Comparison of ENCODE assay signal across 16 cellular contexts in the genomic region with DNA sequence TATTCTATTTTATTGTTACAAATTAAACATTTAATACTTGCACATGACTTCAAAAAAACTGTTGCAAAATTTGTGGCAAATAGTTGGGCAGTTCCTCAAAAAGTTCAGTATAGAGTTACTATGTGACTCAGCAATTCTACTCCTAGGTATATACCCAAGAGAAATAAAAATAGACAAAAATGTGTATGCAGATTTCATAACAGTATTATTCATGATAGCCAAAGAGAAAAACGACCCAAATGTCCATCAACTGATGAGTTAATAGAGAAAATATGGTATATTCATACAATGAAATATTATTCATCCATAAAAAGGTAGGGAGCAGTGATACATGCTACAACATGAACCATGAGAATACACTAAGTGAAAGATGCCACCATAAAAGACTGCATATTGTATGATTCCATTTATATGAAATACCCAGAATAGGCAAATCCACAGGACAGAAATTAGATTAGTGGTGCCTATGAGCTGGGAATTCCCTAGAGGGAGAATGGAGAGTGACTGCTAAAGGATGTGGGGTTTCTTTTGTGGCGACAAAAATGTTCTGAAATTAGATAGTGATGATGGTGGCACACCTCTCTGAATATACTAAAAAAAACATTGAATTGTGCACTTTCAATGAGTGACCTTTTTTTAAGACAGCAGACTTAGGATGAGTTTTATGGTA. TPM values are rescaled to one million over a fixed set of nuclear protein-coding genes. Genes with fewer than 3 reads are reported as not detected.
DNase-seq lines count a peak whose midpoint lies in the region; ATAC-seq and TF ChIP-seq lines count a peak whose summit lies in the region.
"Had no signal": no experiment of that assay in that cellular context is flagged by ENCODE, and none has a peak within 500 bp of the region (broad histone marks: within the 10 kb centered on the region; RNA-seq: fewer than 3 reads in every experiment).

No MANE protein-coding gene starts in this region.

- no peak for DNase-seq in stimulated activated naive CD8-positive, alpha-beta T cell treated with anti-CD3 and anti-CD28 coated beads, Interleukin-15, amount 100 ng/mL, for 72 hours
- DNase-seq in stimulated activated naive CD8-positive, alpha-beta T cell treated with anti-CD3 and anti-CD28 coated beads, Interleukin-15, Interleukin-2, amounts not matched to agents 100 U/mL and 50 U/mL, for 24 hours, result no peak
- DNase-seq in OCI-M1 (lab: John Stamatoyannopoulos, UW) (peak; percentile 68), chondrocyte (ENCODE audit: low spot score) (no peak), NCI-H1417 (lab: John Stamatoyannopoulos, UW) (no peak), NCI-H2029 (lab: John Stamatoyannopoulos, UW) (no peak)
- no peak for DNase-seq in activated naive CD4-positive, alpha-beta T cell treated with anti-CD3 and anti-CD28 coated beads for 36 hours
- DNase-seq: activated CD4-positive, alpha-beta T cell treated with anti-CD3 and anti-CD28 coated beads for 48 hours; H7; NCI-H146; NCI-H748 treated with DMSO at 0.1 percent for 48 hours; SW 1271 had no signal

- H3K4me3 Mint-ChIP-seq in stimulated activated naive CD8-positive, alpha-beta T cell treated with anti-CD3 and anti-CD28 coated beads, Interleukin-15, amount 100 ng/mL, for 72 hours, result no peak overlapping the region
- no peak overlapping the region for H3K4me3 Mint-ChIP-seq in chondrocyte (ENCODE audit: unreplicated experiment)
- H3K4me3 Mint-ChIP-seq in activated naive CD4-positive, alpha-beta T cell treated with anti-CD3 and anti-CD28 coated beads for 36 hours, result no peak overlapping the region
- H3K4me3 Mint-ChIP-seq: activated T-helper 1 cell treated with anti-CD3 and anti-CD28 coated beads, Interleukin-12 subunit alpha, Interleukin-12 subunit beta, Interleukin-2, Interleukin-4 antibody, amounts not matched to agents 30 ng/mL and 10 ng/mL and 1 ng/mL, durations not matched to agents 14 hours and 24 hours and 36 hours; mesothelial cell of epicardium had no signal

- intact Hi-C loops in activated naive CD4-positive, alpha-beta T cell treated with anti-CD3 and anti-CD28 coated beads for 36 hours (cut with micrococcal nuclease), result no loop called here

- peaks cover 2% of the 10 kb centered on the region for H3K36me3 Mint-ChIP-seq in chondrocyte (ENCODE audit: low read depth)
- H3K36me3 Mint-ChIP-seq in activated naive CD4-positive, alpha-beta T cell treated with anti-CD3 and anti-CD28 coated beads for 36 hours (ENCODE audit: low read depth), result peaks cover 2% of the 10 kb centered on the region
- H3K36me3 Mint-ChIP-seq: mesothelial cell of epicardium had no signal

- H3K9me3 Mint-ChIP-seq in stimulated activated naive CD8-positive, alpha-beta T cell treated with anti-CD3 and anti-CD28 coated beads, Interleukin-15, amount 100 ng/mL, for 72 hours, result peaks cover 6 to 11% of the 10 kb centered on the region in 2 donors
- peaks cover 5% of the 10 kb centered on the region for H3K9me3 Mint-ChIP-seq in chondrocyte (ENCODE audit: low read depth)
- H3K9me3 Mint-ChIP-seq in activated naive CD4-positive, alpha-beta T cell treated with anti-CD3 and anti-CD28 coated beads for 36 hours, result peaks cover 7% of the 10 kb centered on the region

- TF ChIP-seq CTCF in chondrocyte (IDR thresholded peaks at IDR 0.05), result no peak

- peaks cover 9% of the 10 kb centered on the region for H3K4me1 Mint-ChIP-seq in stimulated activated naive CD8-positive, alpha-beta T cell treated with anti-CD3 and anti-CD28 coated beads, Interleukin-15, amount 100 ng/mL, for 72 hours
- H3K4me1 Mint-ChIP-seq in chondrocyte (ENCODE audit: low read depth), result peaks cover 9% of the 10 kb centered on the region
- no peaks in the 10 kb centered on the region for H3K4me1 Mint-ChIP-seq in activated naive CD4-positive, alpha-beta T cell treated with anti-CD3 and anti-CD28 coated beads for 36 hours (ENCODE audit: low read depth)
- H3K4me1 Mint-ChIP-seq: mesothelial cell of epicardium had no signal

- peak; percentile 73 for ATAC-seq in stimulated activated naive CD8-positive, alpha-beta T cell treated with anti-CD3 and anti-CD28 coated beads, Interleukin-15, amount 100 ng/mL, for 72 hours
- ATAC-seq in stimulated activated naive CD8-positive, alpha-beta T cell treated with anti-CD3 and anti-CD28 coated beads, Interleukin-15, Interleukin-2, amounts not matched to agents 100 U/mL and 50 U/mL, for 24 hours, result no peak
- no peak for ATAC-seq in HG03135 (IDR thresholded peaks at IDR 0.05; ENCODE audit: unreplicated experiment)

- CTCF ChIA-PET in activated naive CD4-positive, alpha-beta T cell treated with anti-CD3 and anti-CD28 coated beads for 36 hours (lab: Charles Lee), result no interaction called here

- H3K27ac Mint-ChIP-seq in stimulated activated naive CD8-positive, alpha-beta T cell treated with anti-CD3 and anti-CD28 coated beads, Interleukin-15, amount 100 ng/mL, for 72 hours, result no peak overlapping the region
- peak overlapping the region; percentile 27 for H3K27ac Mint-ChIP-seq in chondrocyte (ENCODE audit: unreplicated experiment)
- H3K27ac Mint-ChIP-seq in activated naive CD4-positive, alpha-beta T cell treated with anti-CD3 and anti-CD28 coated beads for 36 hours, result no peak overlapping the region
- H3K27ac Mint-ChIP-seq: activated T-helper 1 cell treated with anti-CD3 and anti-CD28 coated beads, Interleukin-12 subunit alpha, Interleukin-12 subunit beta, Interleukin-2, Interleukin-4 antibody, amounts not matched to agents 30 ng/mL and 10 ng/mL and 1 ng/mL, durations not matched to agents 14 hours and 24 hours and 36 hours; mesothelial cell of epicardium; progenitor cell of endocrine pancreas had no signal

- no peaks in the 10 kb centered on the region for H3K27me3 Mint-ChIP-seq in stimulated activated naive CD8-positive, alpha-beta T cell treated with anti-CD3 and anti-CD28 coated beads, Interleukin-15, amount 100 ng/mL, for 72 hours
- H3K27me3 Mint-ChIP-seq in chondrocyte (ENCODE audit: low read depth), result no peaks in the 10 kb centered on the region
- no peaks in the 10 kb centered on the region for H3K27me3 Mint-ChIP-seq in activated naive CD4-positive, alpha-beta T cell treated with anti-CD3 and anti-CD28 coated beads for 36 hours (ENCODE audit: low read depth)
- H3K27me3 Mint-ChIP-seq: progenitor cell of endocrine pancreas had no signal

RNA-seq across cellular contexts. Expression of a gene that starts 31.6 kb away (rescaled TPM):
- total RNA-seq in chondrocyte, result 52.1 to 58.3 TPM (median 52.8 TPM) in 3 replicates
- 10 to 100 TPM; 40.4 to 41.4 TPM for total RNA-seq in activated naive CD4-positive, alpha-beta T cell treated with anti-CD3 and anti-CD28 coated beads for 36 hours

RNA-seq across cellular contexts. Expression of a gene that starts 48.7 kb away (rescaled TPM):
- total RNA-seq in chondrocyte, result 247 to 260 TPM (median 255 TPM) in 3 replicates
- 100 to 1,000 TPM; 126 to 127 TPM for total RNA-seq in activated naive CD4-positive, alpha-beta T cell treated with anti-CD3 and anti-CD28 coated beads for 36 hours
